8 cellular contexts compared by ENCODE assay signal in genomic region chr10:92848441-92849233, GRCh38. TPM values are rescaled to one million over a fixed set of nuclear protein-coding genes. Genes with fewer than 3 reads are reported as not detected.
A peak's percentile ranks its signal among the peaks of the same experiment; 100 is the strongest.
DNase-seq lines count a peak whose midpoint lies in the region; ATAC-seq and TF ChIP-seq lines count a peak whose summit lies in the region.

A gene with protein sequence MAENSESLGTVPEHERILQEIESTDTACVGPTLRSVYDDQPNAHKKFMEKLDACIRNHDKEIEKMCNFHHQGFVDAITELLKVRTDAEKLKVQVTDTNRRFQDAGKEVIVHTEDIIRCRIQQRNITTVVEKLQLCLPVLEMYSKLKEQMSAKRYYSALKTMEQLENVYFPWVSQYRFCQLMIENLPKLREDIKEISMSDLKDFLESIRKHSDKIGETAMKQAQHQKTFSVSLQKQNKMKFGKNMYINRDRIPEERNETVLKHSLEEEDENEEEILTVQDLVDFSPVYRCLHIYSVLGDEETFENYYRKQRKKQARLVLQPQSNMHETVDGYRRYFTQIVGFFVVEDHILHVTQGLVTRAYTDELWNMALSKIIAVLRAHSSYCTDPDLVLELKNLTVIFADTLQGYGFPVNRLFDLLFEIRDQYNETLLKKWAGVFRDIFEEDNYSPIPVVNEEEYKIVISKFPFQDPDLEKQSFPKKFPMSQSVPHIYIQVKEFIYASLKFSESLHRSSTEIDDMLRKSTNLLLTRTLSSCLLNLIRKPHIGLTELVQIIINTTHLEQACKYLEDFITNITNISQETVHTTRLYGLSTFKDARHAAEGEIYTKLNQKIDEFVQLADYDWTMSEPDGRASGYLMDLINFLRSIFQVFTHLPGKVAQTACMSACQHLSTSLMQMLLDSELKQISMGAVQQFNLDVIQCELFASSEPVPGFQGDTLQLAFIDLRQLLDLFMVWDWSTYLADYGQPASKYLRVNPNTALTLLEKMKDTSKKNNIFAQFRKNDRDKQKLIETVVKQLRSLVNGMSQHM (plus strand): TSS chr10:92848520. CDS start chr10:92848534, 14 bp downstream.

- CTCF ChIA-PET in BJ (lab: Yijun Ruan, JAX) = interaction anchor here (0.6 to 1.6 kb wide), 8 partner anchors 8 to 706 kb away, joined by 3 to 5 read pairs (median 3); no protein-coding TSS in a partner anchor

- no peak for TF ChIP-seq RAD21 in liver (IDR thresholded peaks at IDR 0.05)

- peaks cover 0 to 18% (median 15%) of the 10 kb centered on the region in 4 donors for H3K4me1 ChIP-seq in liver (ENCODE audit: control insufficient read depth in 4 of 4, insufficient read depth in 4 of 4, low read length in 3 of 4)

- TF ChIP-seq CTCF in BJ (IDR thresholded peaks at IDR 0.05; ENCODE audit: insufficient read depth, low read depth, low read length) (no peak), liver (IDR thresholded peaks at IDR 0.05; ENCODE audit: low read depth, low read length, missing input control) (no peak)

- H3K36me3 ChIP-seq in BJ (ENCODE audit: control insufficient read depth, insufficient read depth, low read length) (no peaks in the 10 kb centered on the region), liver (ENCODE audit: control insufficient read depth in 4 of 4, insufficient read depth in 3 of 4, low read depth in 1 of 4, low read length in 3 of 4) (no peaks in the 10 kb centered on the region)

- H3K4me3 ChIP-seq in BJ (ENCODE audit: low read depth, low read length) (peak within 1 kb of the TSS; percentile 95), liver (ENCODE audit: low read depth in 1 of 3, low read length in 3 of 3) (peak within 1 kb of the TSS; percentile 88 to 99 (median 89))

- POLR2A ChIA-PET in BJ (lab: Charles Lee) = interaction anchor here (0.6 kb wide), 1 partner anchor 14 kb away, joined by 9 read pairs; no protein-coding TSS in a partner anchor

- H3K27me3 ChIP-seq in BJ (ENCODE audit: control insufficient read depth, insufficient read depth, low read length) (no peaks in the 10 kb centered on the region), liver (ENCODE audit: control insufficient read depth in 4 of 4, insufficient read depth in 4 of 4, low read length in 3 of 4) (no peaks in the 10 kb centered on the region)

- H3K9ac ChIP-seq in liver (ENCODE audit: low read depth in 1 of 2, low read length in 2 of 2) = peak within 1 kb of the TSS; percentile 43 to 53

- DNase-seq in BJ (ENCODE audit: low read depth) = no peak
- peak; percentile 43 for DNase-seq in NCI-H526 treated with DMSO at 0.1 percent for 48 hours (lab: John Stamatoyannopoulos, UW)
- DNase-seq in activated CD4-positive, alpha-beta T cell treated with anti-CD3 and anti-CD28 coated beads, Interleukin-2, amount 50 U/mL, for 4 hours = peak; percentile 79 to 81
- DNase-seq in dermis blood vessel endothelial cell = peak; percentile 89
- peak; percentile 82 for DNase-seq in stimulated activated CD4-positive, alpha-beta T cell treated with anti-CD3 and anti-CD28 coated beads, Interleukin-4, amount 100 ng/mL, for 1 hour

- peak within 1 kb of the TSS; percentile 82 to 90 for H3K27ac ChIP-seq in liver (ENCODE audit: low read depth in 1 of 2, low read length in 2 of 2)

- H3K9me3 ChIP-seq in liver (ENCODE audit: control insufficient read depth in 4 of 4, low read length in 3 of 4) = no peaks in the 10 kb centered on the region

- under 1% methylated on average over 103 of the region's 103 CpGs for WGBS in liver

- ATAC-seq in GM19023 (IDR thresholded peaks at IDR 0.05; ENCODE audit: unreplicated experiment) = peak; percentile 85
- peak; percentile 69 for ATAC-seq in HG03196 (IDR thresholded peaks at IDR 0.05; ENCODE audit: unreplicated experiment)

TF ChIP-seq in liver, 16 proteins besides CTCF, POLR2A, EP300 and RAD21:
- TF ChIP-seq YY1 (IDR thresholded peaks at IDR 0.05) (peak; percentile 91), NR2F2 (IDR thresholded peaks at IDR 0.05) (no peak), EGR1 (IDR thresholded peaks at IDR 0.05; ENCODE audit: low read depth in 2 of 2) (peak in 1 of 2 donors; percentile 32)
- TF ChIP-seq, protein P1, sequence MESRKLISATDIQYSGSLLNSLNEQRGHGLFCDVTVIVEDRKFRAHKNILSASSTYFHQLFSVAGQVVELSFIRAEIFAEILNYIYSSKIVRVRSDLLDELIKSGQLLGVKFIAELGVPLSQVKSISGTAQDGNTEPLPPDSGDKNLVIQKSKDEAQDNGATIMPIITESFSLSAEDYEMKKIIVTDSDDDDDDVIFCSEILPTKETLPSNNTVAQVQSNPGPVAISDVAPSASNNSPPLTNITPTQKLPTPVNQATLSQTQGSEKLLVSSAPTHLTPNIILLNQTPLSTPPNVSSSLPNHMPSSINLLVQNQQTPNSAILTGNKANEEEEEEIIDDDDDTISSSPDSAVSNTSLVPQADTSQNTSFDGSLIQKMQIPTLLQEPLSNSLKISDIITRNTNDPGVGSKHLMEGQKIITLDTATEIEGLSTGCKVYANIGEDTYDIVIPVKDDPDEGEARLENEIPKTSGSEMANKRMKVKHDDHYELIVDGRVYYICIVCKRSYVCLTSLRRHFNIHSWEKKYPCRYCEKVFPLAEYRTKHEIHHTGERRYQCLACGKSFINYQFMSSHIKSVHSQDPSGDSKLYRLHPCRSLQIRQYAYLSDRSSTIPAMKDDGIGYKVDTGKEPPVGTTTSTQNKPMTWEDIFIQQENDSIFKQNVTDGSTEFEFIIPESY (IDR thresholded peaks at IDR 0.05) = no peak

RNA-seq across cellular contexts. Expression of the gene that starts here (rescaled TPM):
- polyA plus RNA-seq in BJ (2011; rRNA removed) (9.6 and 23.8 TPM in 2 replicates), liver (1 to 10 TPM; 6.5 to 6.7 TPM)
- 13.7 and 26.6 TPM in 2 replicates for polyA minus RNA-seq in BJ (2011; rRNA and poly(A)+ RNA removed)
- total RNA-seq in dermis blood vessel endothelial cell (364 and 485 TPM in 2 replicates), liver (10 to 100 TPM; 10.2 to 35.4 TPM)

Comparison
In these comparisons a context has a peak if more than half of its experiments do, and no peak if none do; other contexts are left out.
1. RNA of the gene that starts here (total RNA-seq): 364 to 485 TPM in dermis blood vessel endothelial cell; 10.2 to 35.4 TPM in liver; every median in the first group is over 10 times any median in the second.